In the genomic region with DNA sequence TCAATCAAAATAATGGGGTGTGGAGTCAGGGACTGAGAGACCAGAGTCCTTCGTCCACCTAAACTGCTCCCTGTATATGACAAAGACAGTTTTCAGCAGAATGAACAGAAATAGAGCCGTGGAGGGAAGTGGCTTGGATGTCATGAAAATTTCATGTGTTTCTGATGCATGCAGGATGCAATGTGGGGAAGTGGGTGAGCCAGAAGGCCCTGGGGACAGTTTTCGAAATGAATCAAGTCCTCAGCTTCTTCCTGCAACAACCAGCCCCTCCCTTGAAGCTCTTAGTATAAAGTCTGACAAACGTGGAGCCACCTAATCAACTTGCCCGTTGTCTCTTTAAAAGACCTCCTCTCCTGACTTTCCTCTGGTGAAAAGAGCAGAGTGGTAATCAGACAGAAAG, we compare ENCODE assay signal across 1 cellular context.
TF ChIP-seq lines count a peak whose summit lies in the region.

No MANE protein-coding gene starts in this region.

TF ChIP-seq in H1, 55 proteins besides CTCF, POLR2A, EP300 and RAD21 (continued from another document):
- TF ChIP-seq, protein P1, sequence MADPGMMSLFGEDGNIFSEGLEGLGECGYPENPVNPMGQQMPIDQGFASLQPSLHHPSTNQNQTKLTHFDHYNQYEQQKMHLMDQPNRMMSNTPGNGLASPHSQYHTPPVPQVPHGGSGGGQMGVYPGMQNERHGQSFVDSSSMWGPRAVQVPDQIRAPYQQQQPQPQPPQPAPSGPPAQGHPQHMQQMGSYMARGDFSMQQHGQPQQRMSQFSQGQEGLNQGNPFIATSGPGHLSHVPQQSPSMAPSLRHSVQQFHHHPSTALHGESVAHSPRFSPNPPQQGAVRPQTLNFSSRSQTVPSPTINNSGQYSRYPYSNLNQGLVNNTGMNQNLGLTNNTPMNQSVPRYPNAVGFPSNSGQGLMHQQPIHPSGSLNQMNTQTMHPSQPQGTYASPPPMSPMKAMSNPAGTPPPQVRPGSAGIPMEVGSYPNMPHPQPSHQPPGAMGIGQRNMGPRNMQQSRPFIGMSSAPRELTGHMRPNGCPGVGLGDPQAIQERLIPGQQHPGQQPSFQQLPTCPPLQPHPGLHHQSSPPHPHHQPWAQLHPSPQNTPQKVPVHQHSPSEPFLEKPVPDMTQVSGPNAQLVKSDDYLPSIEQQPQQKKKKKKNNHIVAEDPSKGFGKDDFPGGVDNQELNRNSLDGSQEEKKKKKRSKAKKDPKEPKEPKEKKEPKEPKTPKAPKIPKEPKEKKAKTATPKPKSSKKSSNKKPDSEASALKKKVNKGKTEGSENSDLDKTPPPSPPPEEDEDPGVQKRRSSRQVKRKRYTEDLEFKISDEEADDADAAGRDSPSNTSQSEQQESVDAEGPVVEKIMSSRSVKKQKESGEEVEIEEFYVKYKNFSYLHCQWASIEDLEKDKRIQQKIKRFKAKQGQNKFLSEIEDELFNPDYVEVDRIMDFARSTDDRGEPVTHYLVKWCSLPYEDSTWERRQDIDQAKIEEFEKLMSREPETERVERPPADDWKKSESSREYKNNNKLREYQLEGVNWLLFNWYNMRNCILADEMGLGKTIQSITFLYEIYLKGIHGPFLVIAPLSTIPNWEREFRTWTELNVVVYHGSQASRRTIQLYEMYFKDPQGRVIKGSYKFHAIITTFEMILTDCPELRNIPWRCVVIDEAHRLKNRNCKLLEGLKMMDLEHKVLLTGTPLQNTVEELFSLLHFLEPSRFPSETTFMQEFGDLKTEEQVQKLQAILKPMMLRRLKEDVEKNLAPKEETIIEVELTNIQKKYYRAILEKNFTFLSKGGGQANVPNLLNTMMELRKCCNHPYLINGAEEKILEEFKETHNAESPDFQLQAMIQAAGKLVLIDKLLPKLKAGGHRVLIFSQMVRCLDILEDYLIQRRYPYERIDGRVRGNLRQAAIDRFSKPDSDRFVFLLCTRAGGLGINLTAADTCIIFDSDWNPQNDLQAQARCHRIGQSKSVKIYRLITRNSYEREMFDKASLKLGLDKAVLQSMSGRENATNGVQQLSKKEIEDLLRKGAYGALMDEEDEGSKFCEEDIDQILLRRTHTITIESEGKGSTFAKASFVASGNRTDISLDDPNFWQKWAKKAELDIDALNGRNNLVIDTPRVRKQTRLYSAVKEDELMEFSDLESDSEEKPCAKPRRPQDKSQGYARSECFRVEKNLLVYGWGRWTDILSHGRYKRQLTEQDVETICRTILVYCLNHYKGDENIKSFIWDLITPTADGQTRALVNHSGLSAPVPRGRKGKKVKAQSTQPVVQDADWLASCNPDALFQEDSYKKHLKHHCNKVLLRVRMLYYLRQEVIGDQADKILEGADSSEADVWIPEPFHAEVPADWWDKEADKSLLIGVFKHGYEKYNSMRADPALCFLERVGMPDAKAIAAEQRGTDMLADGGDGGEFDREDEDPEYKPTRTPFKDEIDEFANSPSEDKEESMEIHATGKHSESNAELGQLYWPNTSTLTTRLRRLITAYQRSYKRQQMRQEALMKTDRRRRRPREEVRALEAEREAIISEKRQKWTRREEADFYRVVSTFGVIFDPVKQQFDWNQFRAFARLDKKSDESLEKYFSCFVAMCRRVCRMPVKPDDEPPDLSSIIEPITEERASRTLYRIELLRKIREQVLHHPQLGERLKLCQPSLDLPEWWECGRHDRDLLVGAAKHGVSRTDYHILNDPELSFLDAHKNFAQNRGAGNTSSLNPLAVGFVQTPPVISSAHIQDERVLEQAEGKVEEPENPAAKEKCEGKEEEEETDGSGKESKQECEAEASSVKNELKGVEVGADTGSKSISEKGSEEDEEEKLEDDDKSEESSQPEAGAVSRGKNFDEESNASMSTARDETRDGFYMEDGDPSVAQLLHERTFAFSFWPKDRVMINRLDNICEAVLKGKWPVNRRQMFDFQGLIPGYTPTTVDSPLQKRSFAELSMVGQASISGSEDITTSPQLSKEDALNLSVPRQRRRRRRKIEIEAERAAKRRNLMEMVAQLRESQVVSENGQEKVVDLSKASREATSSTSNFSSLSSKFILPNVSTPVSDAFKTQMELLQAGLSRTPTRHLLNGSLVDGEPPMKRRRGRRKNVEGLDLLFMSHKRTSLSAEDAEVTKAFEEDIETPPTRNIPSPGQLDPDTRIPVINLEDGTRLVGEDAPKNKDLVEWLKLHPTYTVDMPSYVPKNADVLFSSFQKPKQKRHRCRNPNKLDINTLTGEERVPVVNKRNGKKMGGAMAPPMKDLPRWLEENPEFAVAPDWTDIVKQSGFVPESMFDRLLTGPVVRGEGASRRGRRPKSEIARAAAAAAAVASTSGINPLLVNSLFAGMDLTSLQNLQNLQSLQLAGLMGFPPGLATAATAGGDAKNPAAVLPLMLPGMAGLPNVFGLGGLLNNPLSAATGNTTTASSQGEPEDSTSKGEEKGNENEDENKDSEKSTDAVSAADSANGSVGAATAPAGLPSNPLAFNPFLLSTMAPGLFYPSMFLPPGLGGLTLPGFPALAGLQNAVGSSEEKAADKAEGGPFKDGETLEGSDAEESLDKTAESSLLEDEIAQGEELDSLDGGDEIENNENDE (IDR thresholded peaks at IDR 0.05; ENCODE audit: insufficient replicate concordance, low read length), result no peak
- TF ChIP-seq MAFK (IDR thresholded peaks at IDR 0.05; ENCODE audit: low read depth, low read length) (no peak), FOSL1 (IDR thresholded peaks at IDR 0.05; ENCODE audit: insufficient read depth, low read depth, low read length) (no peak), PHF8 (conservative IDR thresholded peaks at IDR 0.05; ENCODE audit: low read depth, low read length) (no peak), EGR1 (IDR thresholded peaks at IDR 0.05; ENCODE audit: borderline replicate concordance, low read depth, low read length) (no peak)
- TF ChIP-seq, protein P2, sequence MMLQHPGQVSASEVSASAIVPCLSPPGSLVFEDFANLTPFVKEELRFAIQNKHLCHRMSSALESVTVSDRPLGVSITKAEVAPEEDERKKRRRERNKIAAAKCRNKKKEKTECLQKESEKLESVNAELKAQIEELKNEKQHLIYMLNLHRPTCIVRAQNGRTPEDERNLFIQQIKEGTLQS (IDR thresholded peaks at IDR 0.05; ENCODE audit: insufficient read depth, low read depth, low read length), result no peak
